10 cellular contexts compared by ENCODE assay signal in the genomic region with DNA sequence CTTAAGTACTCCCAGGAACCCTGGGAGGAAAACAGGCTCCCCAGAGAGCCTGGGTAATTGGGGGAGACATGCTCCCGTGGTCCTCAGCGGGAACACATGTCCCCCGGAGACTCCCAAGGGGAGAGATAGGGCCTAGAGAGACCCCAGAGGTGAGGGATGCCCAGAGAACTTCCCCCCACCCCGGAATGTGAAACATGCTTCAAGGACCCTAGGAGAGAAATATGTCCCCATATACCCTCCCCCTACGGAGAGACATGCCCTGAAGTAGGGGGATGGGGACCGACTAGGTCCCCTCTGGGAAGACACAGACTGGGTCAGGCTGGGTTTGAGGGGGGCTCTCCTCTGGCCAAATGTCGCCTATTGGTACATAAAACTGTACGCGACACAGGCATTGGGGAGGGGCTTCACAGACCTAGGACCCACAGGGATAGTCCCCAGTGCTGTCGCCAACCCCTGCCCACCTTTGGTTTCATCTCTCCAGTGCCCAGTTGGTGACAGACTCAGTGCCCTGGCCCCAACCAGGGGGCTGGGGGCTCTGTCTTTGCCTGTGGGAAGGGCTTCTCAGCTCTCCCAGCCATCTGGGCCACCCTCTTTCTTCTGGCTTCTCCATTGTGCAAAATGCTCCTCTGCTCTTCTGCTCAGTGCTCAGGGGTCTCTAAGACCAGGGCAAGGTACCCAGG. TPM values are rescaled to one million over a fixed set of nuclear protein-coding genes. Genes with fewer than 3 reads are reported as not detected.
DNase-seq lines count a peak whose midpoint lies in the region; ATAC-seq and TF ChIP-seq lines count a peak whose summit lies in the region.
"Had no signal": no experiment of that assay in that cellular context is flagged by ENCODE, and none has a peak within 500 bp of the region (broad histone marks: within the 10 kb centered on the region; RNA-seq: fewer than 3 reads in every experiment).

No MANE protein-coding gene starts in this region.

- peaks cover 14% of the 10 kb centered on the region for H3K4me1 Mint-ChIP-seq in activated CD4-positive, alpha-beta T cell treated with anti-CD3 and anti-CD28 coated beads, Interleukin-2, amount 10 ng/mL, durations not matched to agents 24 days and 14 days

- no peak overlapping the region for H3K27ac Mint-ChIP-seq in activated CD4-positive, alpha-beta T cell treated with anti-CD3 and anti-CD28 coated beads, Interleukin-2, amount 10 ng/mL, durations not matched to agents 24 days and 14 days

- H3K4me1 ChIP-seq in gastroesophageal sphincter, result peaks cover 0 to 32% (median 5%) of the 10 kb centered on the region in 3 donors
- H3K4me1 ChIP-seq in skeletal muscle satellite cell (ENCODE audit: control insufficient read depth, insufficient read depth, low read length), result peaks cover 13% of the 10 kb centered on the region

- TF ChIP-seq POLR2A in gastroesophageal sphincter (IDR thresholded peaks at IDR 0.05), result no peak

- H3K4me3 ChIP-seq in gastroesophageal sphincter (peak overlapping the region in 1 of 2 donors; percentile 80), skeletal muscle satellite cell (ENCODE audit: low read length) (no peak overlapping the region)

- H3K36me3 ChIP-seq in gastroesophageal sphincter (peaks cover 0 to 9% of the 10 kb centered on the region in 2 donors), skeletal muscle satellite cell (ENCODE audit: insufficient read depth, low read length) (no peaks in the 10 kb centered on the region)

- WGBS in gastroesophageal sphincter (ENCODE audit: low coverage in 1 of 2), 2 donors, result 70 to 75% methylated on average over 2 of the region's 10 CpGs

- H3K27me3 Mint-ChIP-seq in activated CD4-positive, alpha-beta T cell treated with anti-CD3 and anti-CD28 coated beads, Interleukin-2, amount 10 ng/mL, durations not matched to agents 24 days and 14 days, result no peaks in the 10 kb centered on the region

- intact Hi-C loops in activated CD4-positive, alpha-beta T cell treated with anti-CD3 and anti-CD28 coated beads, Interleukin-2, amount 10 ng/mL, durations not matched to agents 24 days and 14 days (cut with micrococcal nuclease), result loop anchor here (5.0 kb wide), 1 partner anchor 199 kb away; the partner anchor contains the start of gene FCHSD1

- TF ChIP-seq EP300 in gastroesophageal sphincter (IDR thresholded peaks at IDR 0.05), result no peak

- H3K4me2 ChIP-seq in skeletal muscle satellite cell (ENCODE audit: low read length), result peak overlapping the region; percentile 69

- CTCF ChIA-PET in RWPE1 (lab: Yijun Ruan, JAX), result interaction anchor here (0.6 kb wide), 1 partner anchor 109 kb away, joined by 3 read pairs; no protein-coding TSS in a partner anchor

- H3K9me3 Mint-ChIP-seq in activated CD4-positive, alpha-beta T cell treated with anti-CD3 and anti-CD28 coated beads, Interleukin-2, amount 10 ng/mL, durations not matched to agents 24 days and 14 days, result no peaks in the 10 kb centered on the region

- TF ChIP-seq CTCF in RWPE1 (conservative IDR thresholded peaks at IDR 0.05; ENCODE audit: low read depth) (no peak), gastroesophageal sphincter (IDR thresholded peaks at IDR 0.05) (no peak)

- H3K9ac ChIP-seq in skeletal muscle satellite cell (ENCODE audit: low read depth, low read length), result no peak overlapping the region

- POLR2A ChIA-PET in RWPE1 (lab: Yijun Ruan, JAX; ENCODE audit: low non-redundant PET), result no interaction called here

- H3K36me3 Mint-ChIP-seq in activated CD4-positive, alpha-beta T cell treated with anti-CD3 and anti-CD28 coated beads, Interleukin-2, amount 10 ng/mL, durations not matched to agents 24 days and 14 days (ENCODE audit: low read depth), result no peaks in the 10 kb centered on the region

- no peak overlapping the region for H3K4me3 Mint-ChIP-seq in activated CD4-positive, alpha-beta T cell treated with anti-CD3 and anti-CD28 coated beads, Interleukin-2, amount 10 ng/mL, durations not matched to agents 24 days and 14 days

- no peak for ATAC-seq in gastroesophageal sphincter
- no peak for ATAC-seq in HG03135 (IDR thresholded peaks at IDR 0.05; ENCODE audit: unreplicated experiment)
- ATAC-seq: left colon had no signal

- peak; percentile 60 for DNase-seq in activated CD4-positive, alpha-beta T cell treated with anti-CD3 and anti-CD28 coated beads, Interleukin-2, amount 10 ng/mL, durations not matched to agents 24 days and 14 days
- no peak for DNase-seq in activated CD4-positive, alpha-beta T cell treated with anti-CD3 and anti-CD28 coated beads for 48 hours
- no peak for DNase-seq in RWPE1 (ENCODE audit: low spot score)
- DNase-seq in amygdala (lab: John Stamatoyannopoulos, UW), result no peak
- DNase-seq in DMS53 treated with DMSO at 0.1 percent for 48 hours (lab: John Stamatoyannopoulos, UW; ENCODE audit: unreplicated experiment), result no peak
- DNase-seq: NCI-H2029 treated with DMSO at 0.1 percent for 48 hours had no signal

- no peaks in the 10 kb centered on the region for H3K9me3 ChIP-seq in gastroesophageal sphincter
- no peaks in the 10 kb centered on the region for H3K9me3 ChIP-seq in skeletal muscle satellite cell (replicated peaks; ENCODE audit: low read length)

- H3K27me3 ChIP-seq in gastroesophageal sphincter, result peaks cover 4% of the 10 kb centered on the region
- H3K27me3 ChIP-seq in skeletal muscle satellite cell (ENCODE audit: control insufficient read depth, insufficient read depth, low read length), result peaks cover 6% of the 10 kb centered on the region

- H3K27ac ChIP-seq in RWPE1, result peak overlapping the region; percentile 99
- H3K27ac ChIP-seq in gastroesophageal sphincter, result peak overlapping the region in 3 of 4 donors; percentile 89 to 94 (median 94)

RNA-seq across cellular contexts. Expression of gene PCDH1, which starts 26.9 kb away (rescaled TPM):
- total RNA-seq in activated CD4-positive, alpha-beta T cell treated with anti-CD3 and anti-CD28 coated beads, Interleukin-2, amount 10 ng/mL, durations not matched to agents 24 days and 14 days, result 0.17 TPM in 1 of 2 replicates, not detected in the other
- 10 to 100 TPM; 23.0 to 52.8 (median 30.9) TPM for total RNA-seq in gastroesophageal sphincter
- under 0.01 TPM in 1 of 2 replicates, not detected in the other for total RNA-seq in skeletal muscle satellite cell (2012; rRNA removed)

Comparison
In these comparisons a context has a peak if more than half of its experiments do, and no peak if none do; other contexts are left out.
1. RNA of gene PCDH1, which starts 26.9 kb away (total RNA-seq): 23.0 to 52.8 TPM in gastroesophageal sphincter; 0.17 TPM in activated CD4-positive, alpha-beta T cell treated with anti-CD3 and anti-CD28 coated beads, Interleukin-2, amount 10 ng/mL, durations not matched to agents 24 days and 14 days; every median in the first group is over 10 times any median in the second.